Comparison of ENCODE assay signal across 8 cellular contexts in the genomic region with DNA sequence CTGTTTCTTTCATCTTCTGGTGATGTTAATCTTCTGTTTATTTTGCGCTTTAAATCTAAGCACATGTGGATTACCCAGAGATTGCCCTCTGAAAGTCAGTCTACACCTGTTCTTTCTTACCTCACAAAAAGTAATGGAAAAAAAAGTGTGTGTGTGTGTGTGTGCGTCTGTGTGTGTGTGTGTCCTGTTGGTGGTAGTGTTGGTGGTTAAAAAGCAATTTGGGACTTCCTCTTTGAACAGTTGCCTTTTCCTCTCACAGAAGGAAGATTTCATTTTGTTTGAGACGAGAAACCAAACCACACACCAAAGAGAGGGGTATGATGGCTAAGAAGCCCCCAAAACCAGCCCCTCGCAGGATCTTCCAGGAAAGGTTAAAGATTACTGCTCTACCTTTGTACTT. TPM values are rescaled to one million over a fixed set of nuclear protein-coding genes. Genes with fewer than 3 reads are reported as not detected.
DNase-seq lines count a peak whose midpoint lies in the region; ATAC-seq and TF ChIP-seq lines count a peak whose summit lies in the region.

A gene with protein sequence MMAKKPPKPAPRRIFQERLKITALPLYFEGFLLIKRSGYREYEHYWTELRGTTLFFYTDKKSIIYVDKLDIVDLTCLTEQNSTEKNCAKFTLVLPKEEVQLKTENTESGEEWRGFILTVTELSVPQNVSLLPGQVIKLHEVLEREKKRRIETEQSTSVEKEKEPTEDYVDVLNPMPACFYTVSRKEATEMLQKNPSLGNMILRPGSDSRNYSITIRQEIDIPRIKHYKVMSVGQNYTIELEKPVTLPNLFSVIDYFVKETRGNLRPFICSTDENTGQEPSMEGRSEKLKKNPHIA (plus strand): TSS at position 235 of the 400 bp plus-strand sequence. CDS start 83 bp downstream, at position 318.

- no peaks in the 10 kb centered on the region for H3K9me3 Mint-ChIP-seq in activated CD4-positive, alpha-beta T cell treated with anti-CD3 and anti-CD28 coated beads, Interleukin-2, amount 10 ng/mL, durations not matched to agents 24 days and 14 days

- no peak within 1 kb of the TSS for H3K4me2 ChIP-seq in mammary epithelial cell (ENCODE audit: insufficient read depth, low read depth, low read length)

- TF ChIP-seq EP300 in esophagus muscularis mucosa (IDR thresholded peaks at IDR 0.05): no peak

- no peaks in the 10 kb centered on the region for H3K79me2 ChIP-seq in mammary epithelial cell (ENCODE audit: insufficient read depth, low read length)

- no peak within 1 kb of the TSS for H3K9ac ChIP-seq in mammary epithelial cell (ENCODE audit: insufficient read depth, low read length)

- ATAC-seq in HG02852 (IDR thresholded peaks at IDR 0.05; ENCODE audit: unreplicated experiment) (peak; percentile 67), omental fat pad (ENCODE audit: low FRiP score) (no peak)

- peak within 1 kb of the TSS; percentile 84 for H3K4me3 Mint-ChIP-seq in activated CD4-positive, alpha-beta T cell treated with anti-CD3 and anti-CD28 coated beads, Interleukin-2, amount 10 ng/mL, durations not matched to agents 24 days and 14 days

- TF ChIP-seq POLR2A in Raji (IDR thresholded peaks at IDR 0.05; ENCODE audit: insufficient read depth, low read depth, low read length) (peak; percentile 71), esophagus muscularis mucosa (IDR thresholded peaks at IDR 0.05; ENCODE audit: low read depth) (no peak)

- H3K9me3 ChIP-seq in esophagus muscularis mucosa (no peaks in the 10 kb centered on the region), mammary epithelial cell (replicated peaks; ENCODE audit: insufficient read depth, low read length) (no peaks in the 10 kb centered on the region)

- H4K20me1 ChIP-seq in mammary epithelial cell (ENCODE audit: insufficient read depth, low read length): no peaks in the 10 kb centered on the region

- H3K27me3 ChIP-seq in esophagus muscularis mucosa (no peaks in the 10 kb centered on the region), mammary epithelial cell (ENCODE audit: insufficient read depth, low read length) (no peaks in the 10 kb centered on the region)

- WGBS in esophagus muscularis mucosa: 74% methylated on average over 4 of the region's 4 CpGs
- whole genome bisulfite sequencing in mammary epithelial cell (ENCODE audit: low coverage, missing lambda C conversion rate): 93% methylated on average over 4 of the region's 4 CpGs

- in situ Hi-C loops in mammary epithelial cell (cut with MboI; ENCODE audit: low sequenced_read_pairs in 2 of 2): no loop called here

- H3K27ac ChIP-seq in esophagus muscularis mucosa (replicated peaks in 1 of 4): no peak within 1 kb of the TSS
- H3K27ac ChIP-seq in mammary epithelial cell (ENCODE audit: insufficient read depth, low read depth, low read length): no peak within 1 kb of the TSS

- BruUV-seq in mammary epithelial cell (replicated peaks; lab: Mats Ljungman, UMichigan): no TSS peak

- peaks cover 37% of the 10 kb centered on the region for H3K4me1 Mint-ChIP-seq in activated CD4-positive, alpha-beta T cell treated with anti-CD3 and anti-CD28 coated beads, Interleukin-2, amount 10 ng/mL, durations not matched to agents 24 days and 14 days

- dilution Hi-C loops in mammary epithelial cell (cut with HindIII; ENCODE audit: low sequenced_read_pairs): no loop called here

- TF ChIP-seq CTCF in omental fat pad (IDR thresholded peaks at IDR 0.05) (no peak), esophagus muscularis mucosa (IDR thresholded peaks at IDR 0.05) (no peak), mammary epithelial cell (conservative IDR thresholded peaks at IDR 0.05 in 1 of 2, IDR thresholded peaks at IDR 0.05 in 1 of 2; ENCODE audit: extremely low read depth in 1 of 2, insufficient read depth in 1 of 2, low read depth in 1 of 2, low read length in 2 of 2) (no peak)

- H3K27ac Mint-ChIP-seq in activated CD4-positive, alpha-beta T cell treated with anti-CD3 and anti-CD28 coated beads, Interleukin-2, amount 10 ng/mL, durations not matched to agents 24 days and 14 days: peak within 1 kb of the TSS; percentile 88

- intact Hi-C loops in activated CD4-positive, alpha-beta T cell treated with anti-CD3 and anti-CD28 coated beads, Interleukin-2, amount 10 ng/mL, durations not matched to agents 24 days and 14 days (cut with micrococcal nuclease): loop anchor here (1.0 to 2.0 kb wide), 3 partner anchors 8 to 23 kb away; no protein-coding TSS in a partner anchor
- intact Hi-C loops in esophagus muscularis mucosa (cut with DNase I) (no loop called here), mammary epithelial cell (cut with micrococcal nuclease) (no loop called here)

- H3K27me3 Mint-ChIP-seq in activated CD4-positive, alpha-beta T cell treated with anti-CD3 and anti-CD28 coated beads, Interleukin-2, amount 10 ng/mL, durations not matched to agents 24 days and 14 days: no peaks in the 10 kb centered on the region

- CTCF ChIA-PET in mammary epithelial cell (lab: Charles Lee; ENCODE audit: low non-redundant PET): no interaction called here

- H3K36me3 ChIP-seq in esophagus muscularis mucosa (no peaks in the 10 kb centered on the region), mammary epithelial cell (ENCODE audit: insufficient read depth, low read length) (no peaks in the 10 kb centered on the region)

- H3K4me1 ChIP-seq in esophagus muscularis mucosa (no peaks in the 10 kb centered on the region), mammary epithelial cell (ENCODE audit: insufficient read depth, low read length) (no peaks in the 10 kb centered on the region)

- peak; percentile 87 for DNase-seq in activated CD4-positive, alpha-beta T cell treated with anti-CD3 and anti-CD28 coated beads, Interleukin-2, amount 10 ng/mL, durations not matched to agents 24 days and 14 days
- DNase-seq in activated CD4-positive, alpha-beta T cell treated with anti-CD3 and anti-CD28 coated beads, Interleukin-2, amount 50 U/mL, for 1 hour: no peak
- peak; percentile 6 for DNase-seq in pons (ENCODE audit: low spot score)
- DNase-seq in omental fat pad (ENCODE audit: low spot score): no peak
- DNase-seq in esophagus muscularis mucosa (ENCODE audit: extremely low spot score): no peak
- no peak for DNase-seq in mammary epithelial cell

- H3K4me3 ChIP-seq in esophagus muscularis mucosa: no peak within 1 kb of the TSS
- no peak within 1 kb of the TSS for H3K4me3 ChIP-seq in mammary epithelial cell (replicated peaks in 1 of 3; ENCODE audit: insufficient read depth in 1 of 3, low read depth in 2 of 3, low read length in 3 of 3)

- H2AFZ ChIP-seq in mammary epithelial cell (ENCODE audit: low read depth, low read length): no peak within 1 kb of the TSS

- peaks cover 19% of the 10 kb centered on the region for H3K36me3 Mint-ChIP-seq in activated CD4-positive, alpha-beta T cell treated with anti-CD3 and anti-CD28 coated beads, Interleukin-2, amount 10 ng/mL, durations not matched to agents 24 days and 14 days (ENCODE audit: low read depth)

RNA-seq across cellular contexts. Expression of the gene that starts here (rescaled TPM):
- 15.0 and 15.6 TPM in 2 replicates for total RNA-seq in activated CD4-positive, alpha-beta T cell treated with anti-CD3 and anti-CD28 coated beads, Interleukin-2, amount 10 ng/mL, durations not matched to agents 24 days and 14 days
- total RNA-seq in omental fat pad (under 1 TPM in 1 of 4 donors, not detected in 3; 0.56 TPM), esophagus muscularis mucosa (1 to 10 TPM in 1 of 4 donors, under 1 TPM in 1, not detected in 2; 0.42 to 1.2 TPM), mammary epithelial cell (not detected)
- polyA plus RNA-seq in mammary epithelial cell: not detected
- not detected for polyA minus RNA-seq in mammary epithelial cell

Comparison
In these comparisons a context has a peak if more than half of its experiments do, and no peak if none do; other contexts are left out.
1. DNase-seq: peak in activated CD4-positive, alpha-beta T cell treated with anti-CD3 and anti-CD28 coated beads, Interleukin-2, amount 10 ng/mL, durations not matched to agents 24 days and 14 days (single experiment) and pons (single experiment); none in activated CD4-positive, alpha-beta T cell treated with anti-CD3 and anti-CD28 coated beads, Interleukin-2, amount 50 U/mL, for 1 hour (single experiment), omental fat pad (single experiment), esophagus muscularis mucosa (single experiment) and mammary epithelial cell (single experiment).